ENCODE assay signal across 1 cellular context in genomic region chr5:115575167-115576070, GRCh38.
TF ChIP-seq lines count a peak whose summit lies in the region.

No MANE protein-coding gene starts in this region.

TF ChIP-seq in HepG2, 621 proteins besides CTCF, POLR2A, EP300 and RAD21:
- TF ChIP-seq REXO4 (CRISPR knock-in tag; IDR thresholded peaks at IDR 0.05; ENCODE audit: borderline replicate concordance) (no peak), ARNT2 (CRISPR knock-in tag; IDR thresholded peaks at IDR 0.05; ENCODE audit: low read depth) (no peak), PPARG (CRISPR knock-in tag; conservative IDR thresholded peaks at IDR 0.05) (no peak), ZNF780A (CRISPR knock-in tag; IDR thresholded peaks at IDR 0.05) (no peak), NFE2L2 (IDR thresholded peaks at IDR 0.05; ENCODE audit: low read length) (no peak), ZSCAN20 (CRISPR knock-in tag; IDR thresholded peaks at IDR 0.05; ENCODE audit: borderline replicate concordance) (no peak), ZNF256 (CRISPR knock-in tag; conservative IDR thresholded peaks at IDR 0.05) (no peak), ZNF382 (CRISPR knock-in tag; IDR thresholded peaks at IDR 0.05; ENCODE audit: borderline replicate concordance) (no peak), TBP (CRISPR knock-in tag; IDR thresholded peaks at IDR 0.05) (no peak), GPN1 (CRISPR knock-in tag; IDR thresholded peaks at IDR 0.05; ENCODE audit: borderline replicate concordance) (no peak), ZNF10 (CRISPR knock-in tag; IDR thresholded peaks at IDR 0.05; ENCODE audit: borderline replicate concordance, low read depth) (no peak), ZNF543 (CRISPR knock-in tag; IDR thresholded peaks at IDR 0.05) (no peak), ZNF430 (CRISPR knock-in tag; IDR thresholded peaks at IDR 0.05) (no peak), SIX1 (CRISPR knock-in tag; IDR thresholded peaks at IDR 0.05; ENCODE audit: borderline replicate concordance) (no peak), MBNL3 (CRISPR knock-in tag; conservative IDR thresholded peaks at IDR 0.05) (no peak)
- TF ChIP-seq, protein P1, sequence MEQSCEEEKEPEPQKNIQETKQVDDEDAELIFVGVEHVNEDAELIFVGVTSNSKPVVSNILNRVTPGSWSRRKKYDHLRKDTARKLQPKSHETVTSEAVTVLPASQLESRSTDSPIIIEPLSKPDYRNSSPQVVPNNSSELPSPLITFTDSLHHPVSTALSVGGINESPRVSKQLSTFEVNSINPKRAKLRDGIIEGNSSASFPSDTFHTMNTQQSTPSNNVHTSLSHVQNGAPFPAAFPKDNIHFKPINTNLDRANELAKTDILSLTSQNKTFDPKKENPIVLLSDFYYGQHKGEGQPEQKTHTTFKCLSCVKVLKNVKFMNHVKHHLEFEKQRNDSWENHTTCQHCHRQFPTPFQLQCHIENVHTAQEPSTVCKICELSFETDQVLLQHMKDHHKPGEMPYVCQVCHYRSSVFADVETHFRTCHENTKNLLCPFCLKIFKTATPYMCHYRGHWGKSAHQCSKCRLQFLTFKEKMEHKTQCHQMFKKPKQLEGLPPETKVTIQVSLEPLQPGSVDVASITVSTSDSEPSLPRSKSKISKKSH (CRISPR knock-in tag; IDR thresholded peaks at IDR 0.05; ENCODE audit: borderline replicate concordance), result no peak
